Comparison of ENCODE assay signal across 8 cellular contexts in genomic region chr2:221572821-221573429, GRCh38. TPM values are rescaled to one million over a fixed set of nuclear protein-coding genes. Genes with fewer than 3 reads are reported as not detected.
A peak's percentile ranks its signal among the peaks of the same experiment; 100 is the strongest.
DNase-seq lines count a peak whose midpoint lies in the region; ATAC-seq and TF ChIP-seq lines count a peak whose summit lies in the region.

No MANE protein-coding gene starts in this region.

- no peak overlapping the region for H3K27ac Mint-ChIP-seq in dendritic cell treated with granulocyte-macrophage colony-stimulating factor and Interleukin-4, amounts not matched to agents 40 ng/mL and 50 ng/mL, for 4 days

- H3K36me3 Mint-ChIP-seq in dendritic cell treated with granulocyte-macrophage colony-stimulating factor and Interleukin-4, amounts not matched to agents 40 ng/mL and 50 ng/mL, for 4 days (ENCODE audit: low read depth), result no peaks in the 10 kb centered on the region

- H3K27me3 Mint-ChIP-seq in dendritic cell treated with granulocyte-macrophage colony-stimulating factor and Interleukin-4, amounts not matched to agents 40 ng/mL and 50 ng/mL, for 4 days, result peaks cover 81% of the 10 kb centered on the region

- H3K4me1 Mint-ChIP-seq in dendritic cell treated with granulocyte-macrophage colony-stimulating factor and Interleukin-4, amounts not matched to agents 40 ng/mL and 50 ng/mL, for 4 days (ENCODE audit: low read depth), result peaks cover 40% of the 10 kb centered on the region

- ATAC-seq in GM21515 (IDR thresholded peaks at IDR 0.05; ENCODE audit: unreplicated experiment), result peak; percentile 20
- ATAC-seq in stimulated activated naive CD8-positive, alpha-beta T cell treated with anti-CD3 and anti-CD28 coated beads, Interleukin-15, Interleukin-2, amounts not matched to agents 100 U/mL and 50 U/mL, for 24 hours, result peak; percentile 25

- H3K4me3 ChIP-seq in WI38 (ENCODE audit: low read depth, low read length), result peak overlapping the region; percentile 75
- peak overlapping the region; percentile 46 for H3K4me3 ChIP-seq in lower leg skin (ENCODE audit: low read depth, poor library complexity, severe bottlenecking)

- WGBS in lower leg skin, 2 donors, result 1 to 2% methylated on average over 19 to 21 of the region's 42 CpGs

- peak overlapping the region; percentile 81 for H3K4me3 Mint-ChIP-seq in dendritic cell treated with granulocyte-macrophage colony-stimulating factor and Interleukin-4, amounts not matched to agents 40 ng/mL and 50 ng/mL, for 4 days

- intact Hi-C loops in dendritic cell treated with granulocyte-macrophage colony-stimulating factor and Interleukin-4, amounts not matched to agents 40 ng/mL and 50 ng/mL, for 4 days (cut with micrococcal nuclease), result loop anchor here (1.0 kb wide), 2 partner anchors 886 to 1837 kb away; no protein-coding TSS in a partner anchor
- intact Hi-C loops in lower leg skin (cut with DNase I; ENCODE audit: low total_unique reads), result loop anchor here (10.0 kb wide), 2 partner anchors 888 to 1408 kb away; no protein-coding TSS in a partner anchor

- TF ChIP-seq CTCF in WI38 (IDR thresholded peaks at IDR 0.05; ENCODE audit: low read depth, low read length), result no peak
- TF ChIP-seq CTCF in lower leg skin (IDR thresholded peaks at IDR 0.05), result no peak

- H3K9me3 Mint-ChIP-seq in dendritic cell treated with granulocyte-macrophage colony-stimulating factor and Interleukin-4, amounts not matched to agents 40 ng/mL and 50 ng/mL, for 4 days, result no peaks in the 10 kb centered on the region

- TF ChIP-seq POLR2A in lower leg skin (IDR thresholded peaks at IDR 0.05), result no peak

- DNase-seq in ELF-1 (ENCODE audit: low read depth, low spot score), result peak; percentile 65
- DNase-seq in HT-29 (ENCODE audit: low spot score), result peak; percentile 33
- peak; percentile 36 to 92 for DNase-seq in lower leg skin (ENCODE audit: low spot score in 2 of 2)
- DNase-seq in stimulated activated naive CD8-positive, alpha-beta T cell treated with anti-CD3 and anti-CD28 coated beads, Interleukin-15, Interleukin-2, amounts not matched to agents 100 U/mL and 50 U/mL, for 24 hours, result no peak
- no peak for DNase-seq in central memory CD4-positive, alpha-beta T cell

RNA-seq across cellular contexts. Expression of gene EPHA4, which starts 0.8 kb away (rescaled TPM):
- 0.41 TPM in 1 of 2 replicates, not detected in the other for total RNA-seq in HT-29 (2014; rRNA removed; shearing (Covaris generic))
- 10 to 100 TPM; 35.2 to 63.1 (median 53.7) TPM for total RNA-seq in lower leg skin

Comparison
In these comparisons a context has a peak if more than half of its experiments do, and no peak if none do; other contexts are left out.
1. DNase-seq: peak in ELF-1 (single experiment), HT-29 (single experiment) and lower leg skin (2 of 2); none in stimulated activated naive CD8-positive, alpha-beta T cell treated with anti-CD3 and anti-CD28 coated beads, Interleukin-15, Interleukin-2, amounts not matched to agents 100 U/mL and 50 U/mL, for 24 hours (single experiment) and central memory CD4-positive, alpha-beta T cell (single experiment).
2. RNA of gene EPHA4, which starts 0.8 kb away (total RNA-seq): 35.2 to 63.1 TPM in lower leg skin; 0.41 TPM in HT-29; every median in the first group is over 10 times any median in the second.